Comparison of ENCODE assay signal across 20 cellular contexts in the genomic region with DNA sequence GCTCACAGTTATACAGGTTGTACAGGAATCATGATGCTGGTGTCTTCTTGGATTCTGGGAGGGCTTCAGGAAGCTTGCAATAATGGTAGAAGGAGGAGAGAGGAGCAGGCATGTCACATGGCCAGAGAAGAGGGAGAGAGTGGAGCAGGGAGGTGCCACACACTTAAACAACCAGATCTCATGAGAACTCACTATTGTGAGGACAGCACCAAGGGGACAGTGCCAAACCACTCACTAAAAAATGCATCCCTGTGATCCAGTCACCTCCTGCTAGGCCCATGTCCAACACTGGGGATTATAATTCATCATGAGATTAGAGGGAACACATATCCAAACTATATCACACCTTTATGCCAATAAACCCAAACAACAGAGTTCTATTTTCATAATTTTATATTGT.
"Had no signal": no experiment of that assay in that cellular context is flagged by ENCODE, and none has a peak within 500 bp of the region (broad histone marks: within the 10 kb centered on the region; RNA-seq: fewer than 3 reads in every experiment).

No MANE protein-coding gene starts in this region.

- H3K27me3 Mint-ChIP-seq: memory B cell; natural killer cell treated with Interleukin-12 subunit alpha and Interleukin-12 subunit beta and Interleukin-15 and Interleukin-18, amount 100 ng/mL, for 72 hours had no signal

- H3K27ac ChIP-seq: colonic mucosa, esophagus squamous epithelium, lower lobe of right lung, neural progenitor cell, suprapubic skin, thyroid gland had no signal

- H2AFZ ChIP-seq: neural progenitor cell had no signal

- H3K4me1 Mint-ChIP-seq: memory B cell, neural progenitor cell had no signal

- H3K4me1 ChIP-seq: colonic mucosa, esophagus squamous epithelium, lower lobe of right lung, neural progenitor cell, suprapubic skin, thyroid gland had no signal

- H3K4me3 Mint-ChIP-seq: memory B cell; natural killer cell treated with Interleukin-12 subunit alpha and Interleukin-12 subunit beta and Interleukin-15 and Interleukin-18, amount 100 ng/mL, for 72 hours; neural progenitor cell; type B pancreatic cell had no signal

- H3K9me3 ChIP-seq: colonic mucosa, esophagus squamous epithelium, lower lobe of right lung, suprapubic skin, thyroid gland had no signal

- H3K27ac Mint-ChIP-seq: memory B cell; natural killer cell treated with Interleukin-12 subunit alpha and Interleukin-12 subunit beta and Interleukin-15 and Interleukin-18, amount 100 ng/mL, for 72 hours; neural progenitor cell; type B pancreatic cell had no signal

- H3K36me3 ChIP-seq: colonic mucosa, esophagus squamous epithelium, lower lobe of right lung, neural progenitor cell, suprapubic skin, thyroid gland had no signal

- H3K4me3 ChIP-seq: colonic mucosa, esophagus squamous epithelium, lower lobe of right lung, neural progenitor cell, suprapubic skin, thyroid gland had no signal

- H3K4me2 ChIP-seq: neural progenitor cell had no signal

- DNase-seq: colonic mucosa; dermis blood vessel endothelial cell; esophagus squamous epithelium; foreskin fibroblast; head of caudate nucleus; hypothalamus; kidney glomerular epithelial cell; lower lobe of right lung; midbrain; occipital lobe; small intestine; stimulated activated CD4-positive, alpha-beta T cell treated with anti-CD3 and anti-CD28 coated beads, Interleukin-12 subunit alpha, Interleukin-12 subunit beta, amount 100 ng/mL, for 4 hours; stimulated activated naive CD4-positive, alpha-beta T cell treated with Interleukin-2 at 50 U/mL for 16 hours; thyroid gland had no signal

- H3K9me3 Mint-ChIP-seq: neural progenitor cell, type B pancreatic cell had no signal

- H3K27me3 ChIP-seq: colonic mucosa, esophagus squamous epithelium, neural progenitor cell, suprapubic skin, thyroid gland had no signal

- ATAC-seq: left lobe of liver; lower lobe of right lung; natural killer cell treated with Interleukin-12 subunit alpha and Interleukin-12 subunit beta and Interleukin-15 and Interleukin-18, amount 100 ng/mL, for 72 hours had no signal

- H3K36me3 Mint-ChIP-seq: memory B cell; natural killer cell treated with Interleukin-12 subunit alpha and Interleukin-12 subunit beta and Interleukin-15 and Interleukin-18, amount 100 ng/mL, for 72 hours; neural progenitor cell; type B pancreatic cell had no signal
